Comparison of ENCODE assay signal across 8 cellular contexts in the genomic region with DNA sequence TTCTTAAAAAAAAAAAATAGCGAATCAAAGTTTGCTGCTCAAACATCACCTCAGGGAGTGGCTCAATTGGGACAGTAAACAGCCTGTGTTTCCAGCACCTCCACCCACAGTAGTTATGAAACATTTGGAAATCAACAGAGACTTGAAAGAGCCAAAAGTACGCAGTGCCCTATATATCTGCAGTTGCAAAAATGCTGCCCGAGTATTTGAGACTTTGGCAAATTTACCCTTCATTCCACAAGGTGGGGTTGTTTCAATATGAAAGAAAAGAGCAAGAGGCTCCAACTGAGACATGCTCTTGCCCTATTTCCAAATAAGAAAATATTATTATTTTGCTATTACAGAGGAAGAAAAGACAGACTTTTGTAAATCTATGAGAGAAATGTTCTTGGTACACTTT.
DNase-seq lines count a peak whose midpoint lies in the region; ATAC-seq, FAIRE-seq and TF ChIP-seq lines count a peak whose summit lies in the region.

No MANE protein-coding gene starts in this region.

- peak; percentile 60 for ATAC-seq in gastroesophageal sphincter
- no peak for ATAC-seq in HG03439 (IDR thresholded peaks at IDR 0.05; ENCODE audit: unreplicated experiment)

- H3K27me3 ChIP-seq in breast epithelium (no peaks in the 10 kb centered on the region), gastroesophageal sphincter (no peaks in the 10 kb centered on the region)

- CTCF ChIA-PET in MCF 10A (lab: Yijun Ruan, JAX), result interaction anchor here (0.7 to 0.8 kb wide), 4 partner anchors 9 to 677 kb away, joined by 3 to 6 read pairs (median 4); no protein-coding TSS in a partner anchor

- no peaks in the 10 kb centered on the region for H3K27me3 Mint-ChIP-seq in MCF 10A (ENCODE audit: insufficient read depth, unreplicated experiment)

- peak; percentile 66 for DNase-seq in MCF 10A (ENCODE audit: unreplicated experiment)
- no peak for DNase-seq in breast epithelium (ENCODE audit: low spot score in 2 of 2)
- DNase-seq in RCC 7860 (ENCODE audit: low spot score), result peak; percentile 37
- peak; percentile 51 for DNase-seq in smooth muscle cell of the brain vasculature (ENCODE audit: low read depth, low spot score)
- DNase-seq in stimulated activated CD4-positive, alpha-beta T cell treated with anti-CD3 and anti-CD28 coated beads, Interleukin-4, amount 100 ng/mL, for 24 hours, result no peak
- no peak for DNase-seq in activated gamma-delta T cell treated with Interleukin-2 at 50 U/mL for 16 hours

- WGBS in gastroesophageal sphincter (ENCODE audit: low coverage in 1 of 2), 2 donors, result 34 to 37% methylated on average over 3 of the region's 3 CpGs

- FAIRE-seq in RCC 7860 (lab: Jason Lieb, UNC), result peak; percentile 79

- no peaks in the 10 kb centered on the region for H3K4me1 ChIP-seq in breast epithelium
- peaks cover 0 to 12% (median 0%) of the 10 kb centered on the region in 3 donors for H3K4me1 ChIP-seq in gastroesophageal sphincter

- TF ChIP-seq POLR2A in breast epithelium (IDR thresholded peaks at IDR 0.05) (no peak), gastroesophageal sphincter (IDR thresholded peaks at IDR 0.05) (no peak)

- no peak overlapping the region for H3K4me3 ChIP-seq in breast epithelium
- no peak overlapping the region for H3K4me3 ChIP-seq in gastroesophageal sphincter

- POLR2A ChIA-PET in MCF 10A (lab: Yijun Ruan, JAX), result interaction anchor here (0.9 kb wide), 1 partner anchor 62 kb away, joined by 3 read pairs; no protein-coding TSS in a partner anchor

- TF ChIP-seq EP300 in gastroesophageal sphincter (IDR thresholded peaks at IDR 0.05), result no peak

- H3K9me3 ChIP-seq in breast epithelium (no peaks in the 10 kb centered on the region), gastroesophageal sphincter (no peaks in the 10 kb centered on the region)

- TF ChIP-seq CTCF in MCF 10A (IDR thresholded peaks at IDR 0.05; ENCODE audit: unreplicated experiment), result peak; percentile 65
- peak in 1 of 3 donors; percentile 15 for TF ChIP-seq CTCF in breast epithelium (IDR thresholded peaks at IDR 0.05)
- TF ChIP-seq CTCF in gastroesophageal sphincter (IDR thresholded peaks at IDR 0.05), result peak in 2 of 4 experiments; percentile 18 to 37

- no peak overlapping the region for H3K4me3 Mint-ChIP-seq in MCF 10A (ENCODE audit: unreplicated experiment)

- intact Hi-C loops in MCF 10A (cut with micrococcal nuclease), result loop anchor here (1.0 to 5.0 kb wide), 6 partner anchors 76 to 1917 kb away; no protein-coding TSS in a partner anchor
- intact Hi-C loops in breast epithelium (cut with DNase I; ENCODE audit: low total_unique reads), result no loop called here

- H3K4me1 Mint-ChIP-seq in MCF 10A (ENCODE audit: insufficient read depth, unreplicated experiment), result no peaks in the 10 kb centered on the region

- H3K27ac ChIP-seq in breast epithelium, result no peak overlapping the region
- H3K27ac ChIP-seq in gastroesophageal sphincter, result no peak overlapping the region

- no peak overlapping the region for H3K27ac Mint-ChIP-seq in MCF 10A (ENCODE audit: low read depth, unreplicated experiment)

- BruUV-seq in MCF 10A (replicated peaks; lab: Mats Ljungman, UMichigan), result no TSS peak

- H3K36me3 Mint-ChIP-seq in MCF 10A (ENCODE audit: insufficient read depth, unreplicated experiment), result no peaks in the 10 kb centered on the region

- H3K36me3 ChIP-seq in breast epithelium, result no peaks in the 10 kb centered on the region
- no peaks in the 10 kb centered on the region for H3K36me3 ChIP-seq in gastroesophageal sphincter

- H3K9me3 Mint-ChIP-seq in MCF 10A (ENCODE audit: unreplicated experiment), result no peaks in the 10 kb centered on the region

Comparison
In these comparisons a context has a peak if more than half of its experiments do, and no peak if none do; other contexts are left out.
1. DNase-seq: peak in MCF 10A (single experiment), RCC 7860 (single experiment) and smooth muscle cell of the brain vasculature (single experiment); none in breast epithelium (0 of 2), stimulated activated CD4-positive, alpha-beta T cell treated with anti-CD3 and anti-CD28 coated beads, Interleukin-4, amount 100 ng/mL, for 24 hours (single experiment) and activated gamma-delta T cell treated with Interleukin-2 at 50 U/mL for 16 hours (single experiment).